Comparison of ENCODE assay signal across 24 cellular contexts in genomic region chr17:82479602-82480001, GRCh38.
"Had no signal": no experiment of that assay in that cellular context is flagged by ENCODE, and none has a peak within 500 bp of the region (broad histone marks: within the 10 kb centered on the region; RNA-seq: fewer than 3 reads in every experiment).

No MANE protein-coding gene starts in this region.

- H3K4me1 Mint-ChIP-seq: WTC11 had no signal

- ATAC-seq: activated CD4-positive, alpha-beta T cell treated with anti-CD3 and anti-CD28 coated beads for 36 hours; gastrocnemius medialis; heart left ventricle; WTC11 had no signal

- H3K9me3 ChIP-seq: gastrocnemius medialis, heart left ventricle, left ventricle myocardium inferior, SJCRH30, tibial artery had no signal

- H3K4me3 ChIP-seq: coronary artery, gastrocnemius medialis, heart left ventricle, left ventricle myocardium inferior, SJCRH30, tibial artery had no signal

- H3K27me3 ChIP-seq: brain microvascular endothelial cell, gastrocnemius medialis, heart left ventricle, SJCRH30, tibial artery had no signal

- H3K9me3 Mint-ChIP-seq: nephron, WTC11 had no signal

- H3K27ac ChIP-seq: brain microvascular endothelial cell, coronary artery, gastrocnemius medialis, heart left ventricle, left ventricle myocardium inferior, SJCRH30, tibial artery had no signal

- H3K27me3 Mint-ChIP-seq: activated CD4-positive, alpha-beta T cell treated with anti-CD3 and anti-CD28 coated beads for 36 hours; activated naive CD8-positive, alpha-beta T cell; progenitor cell of endocrine pancreas had no signal

- H3K27ac Mint-ChIP-seq: activated CD4-positive, alpha-beta T cell treated with anti-CD3 and anti-CD28 coated beads for 36 hours; activated naive CD8-positive, alpha-beta T cell; nephron; progenitor cell of endocrine pancreas; WTC11 had no signal

- DNase-seq: activated CD4-positive, alpha-beta T cell treated with anti-CD3 and anti-CD28 coated beads for 36 hours; activated CD8-positive, alpha-beta memory T cell treated with anti-CD3 and anti-CD28 coated beads for 24 hours; anterior cingulate cortex; brain microvascular endothelial cell; erythroblast; gastrocnemius medialis; heart left ventricle; left ventricle myocardium inferior; mammary epithelial cell; midbrain; occipital lobe; SJCRH30; stimulated activated CD4-positive, alpha-beta T cell treated with anti-CD3 and anti-CD28 coated beads, Interleukin-12 subunit alpha, Interleukin-12 subunit beta, amount 100 ng/mL, for 4 hours; stimulated activated CD4-positive, alpha-beta T cell treated with anti-CD3 and anti-CD28 coated beads, Interleukin-1b, Interleukin-23, amount 100 ng/mL, for 48 hours; stimulated activated CD8-positive, alpha-beta memory T cell treated with anti-CD3 and anti-CD28 coated beads, Interleukin-4, amount 100 ng/mL, for 48 hours; stimulated activated naive CD4-positive, alpha-beta T cell treated with Interleukin-2 at 50 U/mL for 16 hours; substantia nigra; T-helper 2 cell; tibial artery had no signal

- H3K4me1 ChIP-seq: gastrocnemius medialis, SJCRH30, tibial artery had no signal

- H3K4me3 Mint-ChIP-seq: activated CD4-positive, alpha-beta T cell treated with anti-CD3 and anti-CD28 coated beads for 36 hours; activated naive CD8-positive, alpha-beta T cell; nephron; WTC11 had no signal
